In genomic region chr1:14682941-14683340, GRCh38 we compare ENCODE assay signal across 14 cellular contexts.
"Had no signal": no experiment of that assay in that cellular context is flagged by ENCODE, and none has a peak within 500 bp of the region (broad histone marks: within the 10 kb centered on the region; RNA-seq: fewer than 3 reads in every experiment).

No MANE protein-coding gene starts in this region.

- H3K36me3 Mint-ChIP-seq: memory B cell; stimulated activated effector memory CD8-positive, alpha-beta T cell treated with anti-CD3 and anti-CD28 coated beads, Interleukin-12 subunit alpha, Interleukin-12 subunit beta, amount 100 ng/mL, for 72 hours had no signal

- H3K4me2 ChIP-seq: neural progenitor cell had no signal

- H3K9ac ChIP-seq: neural progenitor cell had no signal

- DNase-seq: activated CD4-positive, alpha-beta memory T cell treated with anti-CD3 and anti-CD28 coated beads, Interleukin-2, amount 10 ng/mL, durations not matched to agents 7 days and 5 days; activated CD4-positive, alpha-beta T cell treated with anti-CD3 and anti-CD28 coated beads for 36 hours; activated naive CD4-positive, alpha-beta T cell treated with anti-CD3 and anti-CD28 coated beads, Interleukin-2, amount 50 U/mL, for 16 hours; activated T-cell treated with anti-CD3 and anti-CD28 coated beads, Interleukin-2, amount 50 U/mL, for 24 hours; left ventricle myocardium superior; ovary; T-helper 17 cell; WERI-Rb-1 had no signal

- H3K27ac ChIP-seq: neural progenitor cell, ovary, thoracic aorta, WERI-Rb-1 had no signal

- H3K27me3 ChIP-seq: neural progenitor cell, ovary had no signal

- H3K27me3 Mint-ChIP-seq: activated CD4-positive, alpha-beta memory T cell treated with anti-CD3 and anti-CD28 coated beads, Interleukin-2, amount 10 ng/mL, durations not matched to agents 7 days and 5 days; activated CD4-positive, alpha-beta T cell treated with anti-CD3 and anti-CD28 coated beads for 36 hours; T-helper 17 cell had no signal

- H3K36me3 ChIP-seq: neural progenitor cell, ovary, thoracic aorta, WERI-Rb-1 had no signal

- H3K4me3 Mint-ChIP-seq: activated CD4-positive, alpha-beta memory T cell treated with anti-CD3 and anti-CD28 coated beads, Interleukin-2, amount 10 ng/mL, durations not matched to agents 7 days and 5 days; activated CD4-positive, alpha-beta T cell treated with anti-CD3 and anti-CD28 coated beads for 36 hours; activated T-cell treated with anti-CD3 and anti-CD28 coated beads, Interleukin-2, amount 50 U/mL, for 24 hours; memory B cell; neural progenitor cell; stimulated activated effector memory CD8-positive, alpha-beta T cell treated with anti-CD3 and anti-CD28 coated beads, Interleukin-12 subunit alpha, Interleukin-12 subunit beta, amount 100 ng/mL, for 72 hours; T-helper 17 cell had no signal

- H3K9me3 ChIP-seq: ovary had no signal

- H2AFZ ChIP-seq: neural progenitor cell had no signal

- FAIRE-seq: astrocyte, keratinocyte had no signal

- H3K4me3 ChIP-seq: neural progenitor cell, ovary, thoracic aorta had no signal

- ATAC-seq: activated CD4-positive, alpha-beta T cell treated with anti-CD3 and anti-CD28 coated beads for 36 hours; left ventricle myocardium superior; stimulated activated effector memory CD8-positive, alpha-beta T cell treated with anti-CD3 and anti-CD28 coated beads, Interleukin-12 subunit alpha, Interleukin-12 subunit beta, amount 100 ng/mL, for 72 hours; T-helper 17 cell had no signal

- H3K4me1 Mint-ChIP-seq: activated CD4-positive, alpha-beta memory T cell treated with anti-CD3 and anti-CD28 coated beads, Interleukin-2, amount 10 ng/mL, durations not matched to agents 7 days and 5 days; activated CD4-positive, alpha-beta T cell treated with anti-CD3 and anti-CD28 coated beads for 36 hours; memory B cell; stimulated activated effector memory CD8-positive, alpha-beta T cell treated with anti-CD3 and anti-CD28 coated beads, Interleukin-12 subunit alpha, Interleukin-12 subunit beta, amount 100 ng/mL, for 72 hours had no signal

- H3K27ac Mint-ChIP-seq: activated CD4-positive, alpha-beta memory T cell treated with anti-CD3 and anti-CD28 coated beads, Interleukin-2, amount 10 ng/mL, durations not matched to agents 7 days and 5 days; activated CD4-positive, alpha-beta T cell treated with anti-CD3 and anti-CD28 coated beads for 36 hours; activated T-cell treated with anti-CD3 and anti-CD28 coated beads, Interleukin-2, amount 50 U/mL, for 24 hours; memory B cell; stimulated activated effector memory CD8-positive, alpha-beta T cell treated with anti-CD3 and anti-CD28 coated beads, Interleukin-12 subunit alpha, Interleukin-12 subunit beta, amount 100 ng/mL, for 72 hours; T-helper 17 cell had no signal
